In the genomic region with DNA sequence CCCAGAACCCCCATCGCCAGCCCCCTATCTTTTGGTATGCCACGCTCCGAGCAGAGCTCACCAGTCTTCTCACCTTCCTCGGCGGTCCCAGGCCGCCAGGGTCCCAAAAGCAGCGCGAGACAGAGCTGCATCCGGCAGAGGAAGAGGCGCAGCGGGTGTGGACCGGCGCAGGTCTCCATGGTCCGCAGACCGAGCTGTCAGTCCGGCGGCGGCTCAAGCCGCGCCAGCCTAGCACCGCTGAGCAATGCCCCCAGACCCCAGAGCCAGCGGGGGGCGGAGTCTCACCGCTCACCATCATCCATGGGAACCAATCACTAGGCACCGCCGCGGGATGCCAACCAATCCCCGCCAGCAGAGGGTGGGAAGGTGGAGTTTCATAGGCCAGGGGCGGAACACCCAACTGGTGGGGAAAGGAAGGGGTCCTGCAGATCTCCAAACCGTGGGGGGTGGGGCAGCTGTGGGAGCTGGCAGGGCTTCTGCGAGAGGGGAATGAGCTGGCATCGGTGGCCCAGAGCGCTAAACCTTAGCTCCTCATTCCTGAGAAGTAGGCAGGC, we compare ENCODE assay signal across 11 cellular contexts. TPM values are rescaled to one million over a fixed set of nuclear protein-coding genes. Genes with fewer than 3 reads are reported as not detected.
DNase-seq lines count a peak whose midpoint lies in the region; ATAC-seq, FAIRE-seq and TF ChIP-seq lines count a peak whose summit lies in the region.
"Had no signal": no experiment of that assay in that cellular context is flagged by ENCODE, and none has a peak within 500 bp of the region (broad histone marks: within the 10 kb centered on the region; RNA-seq: fewer than 3 reads in every experiment).

A gene (minus strand): TSS at position 233 of the 554 bp plus-strand sequence. CDS start 54 bp downstream, at position 179.

- H2BK120ac ChIP-seq in H9 (ENCODE audit: low read depth, low read length, poor library complexity, severe bottlenecking) = no peak within 1 kb of the TSS

- H3K36me3 ChIP-seq in GM12878 (ENCODE audit: control insufficient read depth in 2 of 2, insufficient read depth in 2 of 2, low read length in 1 of 2) (no peaks in the 10 kb centered on the region), neural progenitor cell (no peaks in the 10 kb centered on the region)
- H3K36me3 ChIP-seq: pancreas, stomach had no signal

- no peaks in the 10 kb centered on the region; the same call in none of the 2 replicates for H3K27me3 Mint-ChIP-seq in H9 (ENCODE audit: low read depth)
- peaks cover 81% of the 10 kb centered on the region for H3K27me3 Mint-ChIP-seq in neural progenitor cell (ENCODE audit: insufficient read depth, low read depth)

- H3K9me3 ChIP-seq in H9 (ENCODE audit: control insufficient read depth, low read depth, low read length) = no peaks in the 10 kb centered on the region
- no peaks in the 10 kb centered on the region; the same call in 2 of the 3 replicates for H3K9me3 ChIP-seq in GM12878 (replicated peaks; ENCODE audit: control insufficient read depth, insufficient read depth, low read length)
- H3K9me3 ChIP-seq in neural progenitor cell (ENCODE audit: low read depth) = no peaks in the 10 kb centered on the region
- H3K9me3 ChIP-seq: pancreas had no signal

- H3K27ac ChIP-seq in H9 (ENCODE audit: insufficient read length, low read depth, low read length) (no peak within 1 kb of the TSS), GM12878 (ENCODE audit: control insufficient read depth, insufficient read depth) (no peak within 1 kb of the TSS), neural progenitor cell (no peak within 1 kb of the TSS)
- H3K27ac ChIP-seq: pancreas, stomach had no signal

- no peak within 1 kb of the TSS for H3K23ac ChIP-seq in H9 (ENCODE audit: insufficient read length, low read depth, low read length)

- TF ChIP-seq EP300 in GM12878 (IDR thresholded peaks at IDR 0.05; ENCODE audit: borderline replicate concordance in 1 of 2, control insufficient read depth in 1 of 2, low read depth in 2 of 2, low read length in 2 of 2) = no peak

- H2AK5ac ChIP-seq in H9 (ENCODE audit: insufficient read length, low read length) = no peak within 1 kb of the TSS

- intact Hi-C loops in GM12878 (cut with micrococcal nuclease; ENCODE audit: unreplicated experiment) = no loop called here

- H3K4me2 ChIP-seq in H9 (ENCODE audit: insufficient read depth, insufficient read length, low read length) = peak within 1 kb of the TSS; percentile 80
- H3K4me2 ChIP-seq in GM12878 (ENCODE audit: control insufficient read depth, insufficient read depth) = peak within 1 kb of the TSS; percentile 21; the same call in 1 of the 2 replicates
- H3K4me2 ChIP-seq in neural progenitor cell = peak within 1 kb of the TSS; percentile 67

- no peak within 1 kb of the TSS for H2BK5ac ChIP-seq in H9 (ENCODE audit: insufficient read length, low read length)

- peak; percentile 92 for DNase-seq in H9
- DNase-seq in NCI-H2196 (lab: John Stamatoyannopoulos, UW; ENCODE audit: unreplicated experiment) = peak; percentile 67
- no peak for DNase-seq in GM12878 (ENCODE audit: low read depth, low spot score)
- peak; percentile 78 for DNase-seq in neural progenitor cell (ENCODE audit: low spot score)
- no peak for DNase-seq in GM12892 (ENCODE audit: insufficient read length)
- DNase-seq: stomach had no signal

- no TSS peak for BruUV-seq in GM12878 (replicated peaks; lab: Mats Ljungman, UMichigan)

- no peak for TF ChIP-seq RAD21 in GM12878 (IDR thresholded peaks at IDR 0.05; ENCODE audit: insufficient read depth, low read depth, low read length)

- no peak within 1 kb of the TSS for H3K56ac ChIP-seq in H9 (ENCODE audit: insufficient read length, low read depth, low read length)

- SMC1A ChIA-PET in GM12878 (lab: Charles Lee; ENCODE audit: uncharacterized antibody, unreplicated experiment) = interaction anchor here (0.8 to 0.9 kb wide), 2 partner anchors 8 to 76 kb away, joined by 3 to 4 read pairs; no protein-coding TSS in a partner anchor

- H2BK20ac ChIP-seq in H9 (ENCODE audit: low read depth, low read length, poor library complexity, severe bottlenecking) = no peak within 1 kb of the TSS

- RAD21 ChIA-PET in GM12878 (lab: Charles Lee; ENCODE audit: unreplicated experiment) = interaction anchor here (1.8 kb wide), 1 partner anchor 83 kb away, joined by 4 read pairs; no protein-coding TSS in a partner anchor

- in situ Hi-C loops in GM12878 (cut with MboI) = no loop called here

- ATAC-seq in GM12878 = no peak; the same call in 2 of the 3 replicates
- ATAC-seq in GM19395 (IDR thresholded peaks at IDR 0.05; ENCODE audit: unreplicated experiment) = no peak
- ATAC-seq in HG03457 (IDR thresholded peaks at IDR 0.05; ENCODE audit: unreplicated experiment) = no peak

- no peak within 1 kb of the TSS for H4K8ac ChIP-seq in H9 (replicated peaks; ENCODE audit: insufficient read length, low read depth, low read length)

- peaks cover 5% of the 10 kb centered on the region for H3F3A ChIP-seq in neural progenitor cell (ENCODE audit: low read depth)

- no peak within 1 kb of the TSS for H3K18ac ChIP-seq in H9 (ENCODE audit: insufficient read length, low read depth, low read length)

- POLR2A ChIA-PET in GM12878 (lab: Charles Lee) = interaction anchor here (1.2 kb wide), 1 partner anchor 91 kb away, joined by 4 read pairs; no protein-coding TSS in a partner anchor

- peaks cover 4% of the 10 kb centered on the region; the same call in 1 of the 2 replicates for H3K4me1 ChIP-seq in H9 (ENCODE audit: insufficient read depth, low read length)
- no peaks in the 10 kb centered on the region for H3K4me1 ChIP-seq in GM12878 (ENCODE audit: control insufficient read depth, insufficient read depth, low read length)
- peaks cover 8% of the 10 kb centered on the region for H3K4me1 ChIP-seq in neural progenitor cell
- H3K4me1 ChIP-seq: pancreas had no signal

- H3K27me3 ChIP-seq in H9 (ENCODE audit: insufficient read depth, low read length) (peaks cover 25% of the 10 kb centered on the region), GM12878 (replicated peaks in 1 of 2; ENCODE audit: control insufficient read depth in 2 of 2, insufficient read depth in 2 of 2, low read length in 1 of 2) (peaks cover 5 to 14% of the 10 kb centered on the region in 2 experiments; a peak in 3 of 4 replicates), neural progenitor cell (peaks cover 100% of the 10 kb centered on the region)

- no peak within 1 kb of the TSS for H3K14ac ChIP-seq in H9 (ENCODE audit: insufficient read depth, low read length)

- H3K27ac Mint-ChIP-seq in H9 (no peak within 1 kb of the TSS; a peak in 1 of 7 replicates), neural progenitor cell (no peak within 1 kb of the TSS)

- CTCF ChIA-PET in GM12878 (lab: Yijun Ruan, JAX) = interaction anchor here (1.7 kb wide), 1 partner anchor 83 kb away, joined by 6 read pairs; no protein-coding TSS in a partner anchor

- H4K5ac ChIP-seq in H9 (ENCODE audit: insufficient read length, low read depth, low read length) = no peak within 1 kb of the TSS

- no peak within 1 kb of the TSS for H2AFZ ChIP-seq in H9 (ENCODE audit: low read length)
- no peak within 1 kb of the TSS for H2AFZ ChIP-seq in GM12878 (ENCODE audit: control insufficient read depth, low read depth, low read length)
- no peak within 1 kb of the TSS for H2AFZ ChIP-seq in neural progenitor cell (replicated peaks)

- H2BK12ac ChIP-seq in H9 (ENCODE audit: insufficient read length, low read depth, low read length) = no peak within 1 kb of the TSS

- no peak for TF ChIP-seq POLR2A in GM12878 (IDR thresholded peaks at IDR 0.05; ENCODE audit: low read depth, low read length)
- no peak for TF ChIP-seq POLR2A in GM12892 (IDR thresholded peaks at IDR 0.05; ENCODE audit: low read depth, low read length)

- H3K79me1 ChIP-seq in H9 (ENCODE audit: insufficient read depth, low read depth, low read length, poor library complexity, severe bottlenecking) = no peaks in the 10 kb centered on the region

- H3K9ac ChIP-seq in H9 (ENCODE audit: extremely low read depth, insufficient read length, low read length) = no peak within 1 kb of the TSS
- H3K9ac ChIP-seq in GM12878 (ENCODE audit: control insufficient read depth, insufficient read depth, low read length) = no peak within 1 kb of the TSS
- H3K9ac ChIP-seq in neural progenitor cell = no peak within 1 kb of the TSS

- H3K9me3 Mint-ChIP-seq in H9 (no peaks in the 10 kb centered on the region; a peak in 1 of 5 replicates), neural progenitor cell (peaks cover 3% of the 10 kb centered on the region)

- FAIRE-seq in GM12878 (lab: Jason Lieb, UNC) = no peak
- no peak for FAIRE-seq in GM12892 (lab: Jason Lieb, UNC)
- FAIRE-seq: pancreas had no signal

- H3K4me1 Mint-ChIP-seq in H9 (peaks cover 26 to 30% of the 10 kb centered on the region in 2 experiments), neural progenitor cell (peaks cover 16% of the 10 kb centered on the region)

- peaks cover 19% of the 10 kb centered on the region for H3K23me2 ChIP-seq in H9 (ENCODE audit: insufficient read length, low read depth, low read length, poor library complexity, severe bottlenecking)

- H3K4me3 Mint-ChIP-seq in H9 (peak within 1 kb of the TSS; percentile 57 to 88), neural progenitor cell (peak within 1 kb of the TSS; percentile 71)

- H3K36me3 Mint-ChIP-seq in H9 (ENCODE audit: insufficient read depth in 1 of 3, low read depth in 3 of 3) = no peaks in the 10 kb centered on the region
- no peaks in the 10 kb centered on the region for H3K36me3 Mint-ChIP-seq in neural progenitor cell

- no CpG with 5 or more reads among the region's 33 CpGs for WGBS in H9 (ENCODE audit: extremely low coverage, insufficient read length, low lambda C conversion rate)
- 46% methylated on average over 32 of the region's 33 CpGs for WGBS in GM12878 (ENCODE audit: insufficient coverage, insufficient replicate concordance, low lambda C conversion rate, missing lambda C conversion rate)

- H4K91ac ChIP-seq in H9 (ENCODE audit: insufficient read length, low read depth, low read length) = no peak within 1 kb of the TSS

- no peaks in the 10 kb centered on the region for H4K20me1 ChIP-seq in H9 (ENCODE audit: control insufficient read depth, insufficient read depth, insufficient read length)
- H4K20me1 ChIP-seq in GM12878 (ENCODE audit: control insufficient read depth, insufficient read depth) = no peaks in the 10 kb centered on the region
- peaks cover 41% of the 10 kb centered on the region for H4K20me1 ChIP-seq in neural progenitor cell (ENCODE audit: low read depth)

- no peak within 1 kb of the TSS for H3T11ph ChIP-seq in H9 (ENCODE audit: low read length)

- peak within 1 kb of the TSS; percentile 18; the same call in 1 of the 2 replicates for H3K4me3 ChIP-seq in GM12878
- H3K4me3 ChIP-seq in neural progenitor cell = peak within 1 kb of the TSS; percentile 26
- H3K4me3 ChIP-seq: pancreas had no signal

- no peaks in the 10 kb centered on the region for H3K79me2 ChIP-seq in H9 (ENCODE audit: insufficient read depth, low read length)
- no peaks in the 10 kb centered on the region for H3K79me2 ChIP-seq in GM12878 (ENCODE audit: control insufficient read depth, insufficient read depth, low read length)
- H3K79me2 ChIP-seq in neural progenitor cell (ENCODE audit: low read depth) = no peaks in the 10 kb centered on the region

- no peak within 1 kb of the TSS for H3K4ac ChIP-seq in H9 (ENCODE audit: low read depth, low read length)

- TF ChIP-seq CTCF in H9 (conservative IDR thresholded peaks at IDR 0.05) = no peak
- TF ChIP-seq CTCF in GM12878 (IDR thresholded peaks at IDR 0.05 in 2 of 3, conservative IDR thresholded peaks at IDR 0.05 in 1 of 3; ENCODE audit: control insufficient read depth in 2 of 3, extremely low read depth in 1 of 3, insufficient read depth in 1 of 3, low read depth in 3 of 3, low read length in 3 of 3) = no peak
- TF ChIP-seq CTCF in neural progenitor cell (IDR thresholded peaks at IDR 0.05) = no peak

- H2BK15ac ChIP-seq in H9 (ENCODE audit: low read depth, low read length) = no peak within 1 kb of the TSS

RNA-seq across cellular contexts. Expression of the gene that starts here (rescaled TPM):
- total RNA-seq in H9 (2021) (0.42 and 0.96 TPM in 2 replicates), GM12878 (2014; rRNA removed) (0.05 TPM in 1 of 2 replicates, not detected in the other), GM12878 (2014; rRNA removed; fragmentation: Illumina TruSeq; extraction: Trizol) (not detected in 2 replicates), GM12878 (2021) (not detected in 2 replicates), neural progenitor cell (ENCODE audit: low replicate concordance) (0.53 TPM in 1 of 2 replicates, not detected in the other)
- total RNA-seq in GM12878 (2013; cell fraction: nucleolus; rRNA removed) = 0.15 TPM in 1 of 2 replicates, not detected in the other
- polyA plus RNA-seq in GM12878 (2011; ENCODE audit: low read depth) = not detected
- polyA plus RNA-seq in GM12878 (2011; rRNA removed) (0.03 and 0.05 TPM in 2 replicates), GM12878 (2014; fragmentation: Illumina TruSeq; extraction: Trizol) (not detected in 2 replicates), GM12878 (2014; fragmentation: Nextera tagmentation; extraction: Ambion mirVana) (not detected), GM12878 (2014; rRNA removed) (0.06 TPM in 1 of 2 replicates, not detected in the other), GM12878 (2016; fragmentation: Nextera tagmentation; extraction: Ambion mirVana) (not detected)
- 0.04 and 0.28 TPM in 2 replicates for polyA plus RNA-seq in GM12878 (2011; cell fraction: cytosol; rRNA removed)
- 0.26 and 1.1 TPM in 2 replicates for polyA plus RNA-seq in GM12878 (2011; cell fraction: nucleus; rRNA removed)
- 0.04 TPM in 2 replicates for polyA plus RNA-seq in GM12878 (2012)
- polyA minus RNA-seq in GM12878 (2011; rRNA and poly(A)+ RNA removed) = 0.07 TPM in 1 of 2 replicates, not detected in the other
- polyA minus RNA-seq in GM12878 (2011; cell fraction: cytosol; rRNA and poly(A)+ RNA removed) = not detected in 2 replicates
- polyA minus RNA-seq in GM12878 (2011; cell fraction: nucleus; rRNA and poly(A)+ RNA removed) = 0.12 and 0.29 TPM in 2 replicates
- polyA plus RNA-seq in GM12892 (2012; ENCODE audit: missing spikeins) = 0.17 TPM
- total RNA-seq: RPMI7951 had no signal
- polyA plus RNA-seq: fibroblast of lung had no signal

Comparison
In these comparisons a context has a peak if more than half of its experiments do, and no peak if none do; other contexts are left out.
1. Peak in DNase-seq and H3K4me2 ChIP-seq in H9; RNA of the gene not detected or under 1 TPM.
2. Peak in DNase-seq, H3K4me3 ChIP-seq and H3K4me2 ChIP-seq in neural progenitor cell; RNA of the gene not detected or under 1 TPM.
3. H3K4me2 ChIP-seq: peak in every context shown above with its lines; median percentile 80 in H9; 67 in neural progenitor cell; 21 in GM12878.